17 cellular contexts compared by ENCODE assay signal in genomic region chr16:11168386-11169065, GRCh38.
DNase-seq lines count a peak whose midpoint lies in the region; ATAC-seq and TF ChIP-seq lines count a peak whose summit lies in the region.
"Had no signal": no experiment of that assay in that cellular context is flagged by ENCODE, and none has a peak within 500 bp of the region (broad histone marks: within the 10 kb centered on the region; RNA-seq: fewer than 3 reads in every experiment).

No MANE protein-coding gene starts in this region.

- ATAC-seq in HG03196 (IDR thresholded peaks at IDR 0.05; ENCODE audit: unreplicated experiment) = no peak
- ATAC-seq: lower lobe of right lung had no signal

- no peaks in the 10 kb centered on the region for H3K9me3 ChIP-seq in CD4-positive, alpha-beta memory T cell (ENCODE audit: control insufficient read depth in 1 of 2, low read length in 2 of 2)
- H3K9me3 ChIP-seq: BLaER1, lower lobe of right lung, thoracic aorta had no signal

- peaks cover 16% of the 10 kb centered on the region for H3K36me3 Mint-ChIP-seq in T-helper 2 cell treated with Interferon-gamma antibody and Interleukin-4, amounts not matched to agents 5 μg/mL and 100 μg/mL, for 36 hours (ENCODE audit: low read depth)
- H3K36me3 Mint-ChIP-seq in CD4-positive, alpha-beta memory T cell = peaks cover 31 to 37% of the 10 kb centered on the region in 2 donors

- H3K27me3 Mint-ChIP-seq in T-helper 2 cell treated with Interferon-gamma antibody and Interleukin-4, amounts not matched to agents 5 μg/mL and 100 μg/mL, for 36 hours (ENCODE audit: low read depth) = no peaks in the 10 kb centered on the region
- H3K27me3 Mint-ChIP-seq in CD4-positive, alpha-beta memory T cell = no peaks in the 10 kb centered on the region

- no peaks in the 10 kb centered on the region for H3K4me1 ChIP-seq in CD4-positive, alpha-beta memory T cell (ENCODE audit: insufficient read depth, low read length)
- H3K4me1 ChIP-seq: lower lobe of right lung, parathyroid adenoma had no signal

- peaks cover 16% of the 10 kb centered on the region for H3K36me3 ChIP-seq in CD4-positive, alpha-beta memory T cell (ENCODE audit: insufficient read depth, low read length)

- intact Hi-C loops in CD4-positive, alpha-beta memory T cell (cut with micrococcal nuclease) = no loop called here

- H3K4me3 ChIP-seq in fibroblast of villous mesenchyme (ENCODE audit: low read depth, low read length) = no peak overlapping the region
- H3K4me3 ChIP-seq in skeletal muscle cell (ENCODE audit: low read depth, low read length) = no peak overlapping the region
- no peak overlapping the region for H3K4me3 ChIP-seq in CD4-positive, alpha-beta memory T cell (ENCODE audit: low read length in 2 of 2)
- H3K4me3 ChIP-seq: BLaER1, lower lobe of right lung, thoracic aorta had no signal

- POLR2A ChIA-PET in CD4-positive, alpha-beta memory T cell (lab: Charles Lee; ENCODE audit: partially characterized antibody) = no interaction called here

- CTCF ChIA-PET in CD4-positive, alpha-beta memory T cell (lab: Charles Lee; ENCODE audit: partially characterized antibody) = no interaction called here

- H3K4me1 Mint-ChIP-seq in T-helper 2 cell treated with Interferon-gamma antibody and Interleukin-4, amounts not matched to agents 5 μg/mL and 100 μg/mL, for 36 hours (ENCODE audit: low read depth) = peaks cover 29% of the 10 kb centered on the region
- H3K4me1 Mint-ChIP-seq in CD4-positive, alpha-beta memory T cell = peaks cover 0 to 6% (median 2%) of the 10 kb centered on the region in 4 donors

- no peak for DNase-seq in T-helper 2 cell treated with Interferon-gamma antibody and Interleukin-4, amounts not matched to agents 5 μg/mL and 100 μg/mL, for 36 hours (ENCODE audit: low spot score)
- DNase-seq in T-helper 2 cell = no peak
- DNase-seq in NCI-H82 (lab: John Stamatoyannopoulos, UW) = peak; percentile 96
- peak; percentile 21 for DNase-seq in fibroblast of villous mesenchyme (ENCODE audit: low read depth)
- DNase-seq in skeletal muscle cell (ENCODE audit: low read depth) = peak; percentile 7
- DNase-seq in pons (ENCODE audit: low spot score) = no peak
- DNase-seq in CD4-positive, alpha-beta memory T cell = no peak
- DNase-seq: activated CD4-positive, alpha-beta T cell treated with anti-CD3 and anti-CD28 coated beads, Interleukin-2, amount 50 U/mL, for 48 hours; erythroblast; head of caudate nucleus; lower lobe of right lung had no signal

- H3K27me3 ChIP-seq in CD4-positive, alpha-beta memory T cell (ENCODE audit: insufficient read depth, low read length) = no peaks in the 10 kb centered on the region
- H3K27me3 ChIP-seq: BLaER1 had no signal

- no peaks in the 10 kb centered on the region for H3K9me3 Mint-ChIP-seq in T-helper 2 cell treated with Interferon-gamma antibody and Interleukin-4, amounts not matched to agents 5 μg/mL and 100 μg/mL, for 36 hours
- H3K9me3 Mint-ChIP-seq in CD4-positive, alpha-beta memory T cell = no peaks in the 10 kb centered on the region

- H3K4me3 Mint-ChIP-seq in T-helper 2 cell treated with Interferon-gamma antibody and Interleukin-4, amounts not matched to agents 5 μg/mL and 100 μg/mL, for 36 hours = no peak overlapping the region
- no peak overlapping the region for H3K4me3 Mint-ChIP-seq in CD4-positive, alpha-beta memory T cell

- H3K27ac Mint-ChIP-seq in T-helper 2 cell treated with Interferon-gamma antibody and Interleukin-4, amounts not matched to agents 5 μg/mL and 100 μg/mL, for 36 hours = peak overlapping the region; percentile 28
- H3K27ac Mint-ChIP-seq in CD4-positive, alpha-beta memory T cell = peak overlapping the region in 1 of 7 donors; percentile 57

- no peak overlapping the region for H3K27ac ChIP-seq in CD4-positive, alpha-beta memory T cell (ENCODE audit: low read depth, low read length)
- H3K27ac ChIP-seq: 22Rv1, BLaER1, lower lobe of right lung, parathyroid adenoma, RWPE1, thoracic aorta had no signal

- no peak for TF ChIP-seq CTCF in fibroblast of villous mesenchyme (IDR thresholded peaks at IDR 0.05; ENCODE audit: insufficient read depth, low read depth, low read length)

Comparison
In these comparisons a context has a peak if more than half of its experiments do, and no peak if none do; other contexts are left out.
1. DNase-seq: peak in NCI-H82 (single experiment), fibroblast of villous mesenchyme (single experiment) and skeletal muscle cell (single experiment); none in T-helper 2 cell treated with Interferon-gamma antibody and Interleukin-4, amounts not matched to agents 5 μg/mL and 100 μg/mL, for 36 hours (single experiment), T-helper 2 cell (0 of 5), pons (single experiment) and CD4-positive, alpha-beta memory T cell (0 of 5).